23 cellular contexts compared by ENCODE assay signal in genomic region chr15:51098331-51098619, GRCh38. TPM values are rescaled to one million over a fixed set of nuclear protein-coding genes. Genes with fewer than 3 reads are reported as not detected.
A peak's percentile ranks its signal among the peaks of the same experiment; 100 is the strongest.
DNase-seq lines count a peak whose midpoint lies in the region; ATAC-seq, FAIRE-seq and TF ChIP-seq lines count a peak whose summit lies in the region.
"Had no signal": no experiment of that assay in that cellular context is flagged by ENCODE, and none has a peak within 500 bp of the region (broad histone marks: within the 10 kb centered on the region; RNA-seq: fewer than 3 reads in every experiment).

No MANE protein-coding gene starts in this region.

- H3K36me3 ChIP-seq in HepG2 (replicated peaks in 1 of 2; ENCODE audit: control insufficient read depth in 1 of 2, insufficient read depth in 2 of 2, low read length in 2 of 2) (no peaks in the 10 kb centered on the region), right lobe of liver (no peaks in the 10 kb centered on the region), esophagus muscularis mucosa (no peaks in the 10 kb centered on the region), osteoblast (ENCODE audit: insufficient read depth, low read length) (no peaks in the 10 kb centered on the region), vagina (no peaks in the 10 kb centered on the region), heart right ventricle (no peaks in the 10 kb centered on the region)
- H3K36me3 ChIP-seq: BLaER1 treated with 17β-estradiol and CSF1 and Interleukin-3, amounts not matched to agents 10 nM and 100 nM had no signal

- no peak for TF ChIP-seq POLR2A in HepG2 (IDR thresholded peaks at IDR 0.05; ENCODE audit: insufficient read depth in 1 of 2, low read depth in 2 of 2, low read length in 2 of 2)
- TF ChIP-seq POLR2A in right lobe of liver (IDR thresholded peaks at IDR 0.05): no peak
- TF ChIP-seq POLR2A in esophagus muscularis mucosa (IDR thresholded peaks at IDR 0.05; ENCODE audit: low read depth): no peak
- no peak for TF ChIP-seq POLR2A in vagina (IDR thresholded peaks at IDR 0.05)

- FAIRE-seq in HepG2 (lab: Jason Lieb, UNC): no peak
- FAIRE-seq: A204.1, H1, K562 had no signal

- TF ChIP-seq CTCF in HepG2 (CRISPR knock-in tag; IDR thresholded peaks at IDR 0.05) (no peak), right lobe of liver (IDR thresholded peaks at IDR 0.05) (no peak), esophagus muscularis mucosa (IDR thresholded peaks at IDR 0.05) (no peak), osteoblast (IDR thresholded peaks at IDR 0.05; ENCODE audit: extremely low read depth, low read depth, low read length) (no peak), vagina (IDR thresholded peaks at IDR 0.05) (no peak), heart right ventricle (IDR thresholded peaks at IDR 0.05) (no peak), GM20000 (IDR thresholded peaks at IDR 0.05; ENCODE audit: extremely low read depth, missing control alignments) (no peak)

- H3K4me2 ChIP-seq in HepG2 (ENCODE audit: low read depth, low read length) (no peak overlapping the region), osteoblast (ENCODE audit: insufficient read depth, low read length) (peak overlapping the region; percentile 46)

- in situ Hi-C loops in HepG2 (cut with HindIII; ENCODE audit: extremely low pct_ligation_motif_present, low pct_unique_long_range_greater_than_20kb): no loop called here

- TF ChIP-seq EP300 in HepG2 (IDR thresholded peaks at IDR 0.05; ENCODE audit: low read depth in 2 of 2, low read length in 2 of 2) (no peak), HepG2 (CRISPR knock-in tag; IDR thresholded peaks at IDR 0.05; ENCODE audit: borderline replicate concordance) (no peak), esophagus muscularis mucosa (IDR thresholded peaks at IDR 0.05) (no peak)

- no peaks in the 10 kb centered on the region for H3K9me3 ChIP-seq in HepG2 (ENCODE audit: low read length)
- H3K9me3 ChIP-seq in right lobe of liver: no peaks in the 10 kb centered on the region
- no peaks in the 10 kb centered on the region for H3K9me3 ChIP-seq in esophagus muscularis mucosa
- H3K9me3 ChIP-seq in osteoblast (ENCODE audit: low read depth, low read length): no peaks in the 10 kb centered on the region
- H3K9me3 ChIP-seq in vagina: no peaks in the 10 kb centered on the region
- no peaks in the 10 kb centered on the region for H3K9me3 ChIP-seq in heart right ventricle

- no peak for DNase-seq in HepG2 (ENCODE audit: low spot score)
- no peak for DNase-seq in right lobe of liver
- DNase-seq in esophagus muscularis mucosa (ENCODE audit: extremely low spot score): no peak
- no peak for DNase-seq in osteoblast (ENCODE audit: insufficient read length, low spot score, missing footprints)
- DNase-seq in vagina (ENCODE audit: extremely low spot score in 2 of 2): no peak
- no peak for DNase-seq in NCI-H2227 treated with DMSO at 0.1 percent for 48 hours (lab: John Stamatoyannopoulos, UW)
- DNase-seq in heart right ventricle: no peak
- DNase-seq in GM20000 (ENCODE audit: low spot score): no peak
- DNase-seq: AML-193; CD4-positive, alpha-beta T cell; NCI-H1105 treated with DMSO at 0.1 percent for 48 hours; NCI-H146; NCI-H1930; NCI-H2107; NCI-H524 treated with DMSO at 0.1 percent for 48 hours; NCI-H82; NK-92 treated with Interleukin-12 subunit alpha and Interleukin-12 subunit beta, amount 100 ng/mL, for 24 hours had no signal

- POLR2A ChIA-PET in HepG2 (lab: Yijun Ruan, JAX): no interaction called here

- H3K27me3 ChIP-seq in HepG2 (ENCODE audit: control insufficient read depth in 1 of 2, insufficient read depth in 2 of 2, low read length in 2 of 2): no peaks in the 10 kb centered on the region
- H3K27me3 ChIP-seq in right lobe of liver: no peaks in the 10 kb centered on the region
- H3K27me3 ChIP-seq in esophagus muscularis mucosa: no peaks in the 10 kb centered on the region
- peaks cover 16% of the 10 kb centered on the region for H3K27me3 ChIP-seq in osteoblast (ENCODE audit: insufficient read depth, low read length)
- H3K27me3 ChIP-seq in vagina: no peaks in the 10 kb centered on the region
- H3K27me3 ChIP-seq in heart right ventricle: peaks cover 0 to 61% (median 0%) of the 10 kb centered on the region in 7 donors

- WGBS in HepG2 (ENCODE audit: low lambda C conversion rate): 0% methylated on average over 1 of the region's 1 CpG
- WGBS in right lobe of liver (ENCODE audit: insufficient coverage, low coverage, low lambda C conversion rate, missing lambda C conversion rate): 60% methylated on average over 1 of the region's 1 CpG
- WGBS in esophagus muscularis mucosa: 67% methylated on average over 1 of the region's 1 CpG
- 60 to 72% methylated on average over 1 of the region's 1 CpG for WGBS in heart right ventricle, 2 donors

- H3K27ac ChIP-seq in HepG2 (ENCODE audit: extremely low read length, insufficient read depth, low read length) (no peak overlapping the region), right lobe of liver (no peak overlapping the region), esophagus muscularis mucosa (replicated peaks in 1 of 4) (peak overlapping the region in 3 of 4 donors; percentile 23 to 34 (median 32)), osteoblast (ENCODE audit: low read depth, low read length) (no peak overlapping the region), vagina (peak overlapping the region; percentile 5), heart right ventricle (peak overlapping the region in 2 of 10 donors; percentile 28 to 31)

- H3K4me1 ChIP-seq in HepG2 (ENCODE audit: insufficient read depth, low read length) (peaks cover 31% of the 10 kb centered on the region), right lobe of liver (peaks cover 0 to 13% (median 2%) of the 10 kb centered on the region in 4 donors), esophagus muscularis mucosa (peaks cover 15 to 46% (median 35%) of the 10 kb centered on the region in 4 donors), osteoblast (ENCODE audit: insufficient read depth, low read length) (peaks cover 22% of the 10 kb centered on the region), vagina (peaks cover 41% of the 10 kb centered on the region), heart right ventricle (peaks cover 0 to 40% (median 20%) of the 10 kb centered on the region in 9 donors)

- BruUV-seq in HepG2 (replicated peaks; lab: Mats Ljungman, UMichigan): no TSS peak

- no peak for TF ChIP-seq RAD21 in HepG2 (CRISPR knock-in tag; IDR thresholded peaks at IDR 0.05)

- no peak overlapping the region for H3K9ac ChIP-seq in HepG2 (ENCODE audit: insufficient read depth, low read depth, low read length)

- H3K79me2 ChIP-seq in HepG2 (ENCODE audit: insufficient read depth, low read length) (peaks cover 3% of the 10 kb centered on the region), osteoblast (ENCODE audit: insufficient read depth, low read length) (no peaks in the 10 kb centered on the region)

- H3K4me3 ChIP-seq in HepG2 (replicated peaks in 1 of 3; ENCODE audit: insufficient read depth in 1 of 3, low read depth in 2 of 3, low read length in 3 of 3): no peak overlapping the region
- H3K4me3 ChIP-seq in right lobe of liver: no peak overlapping the region
- H3K4me3 ChIP-seq in esophagus muscularis mucosa: no peak overlapping the region
- no peak overlapping the region for H3K4me3 ChIP-seq in osteoblast (ENCODE audit: insufficient read depth, low read length)
- H3K4me3 ChIP-seq in vagina: no peak overlapping the region
- H3K4me3 ChIP-seq in heart right ventricle: no peak overlapping the region
- H3K4me3 ChIP-seq: BLaER1 treated with 17β-estradiol and CSF1 and Interleukin-3, amounts not matched to agents 10 nM and 100 nM; K562 had no signal

- CTCF ChIA-PET in HepG2 (lab: Yijun Ruan, JAX; ENCODE audit: low intra/inter-chr PET ratio, low total read pairs): no interaction called here

- no peak overlapping the region for H2AFZ ChIP-seq in HepG2 (ENCODE audit: low read length)
- H2AFZ ChIP-seq in osteoblast (ENCODE audit: low read length): no peak overlapping the region

- H4K20me1 ChIP-seq in HepG2 (ENCODE audit: insufficient read depth, low read length) (peaks cover 7% of the 10 kb centered on the region), osteoblast (ENCODE audit: insufficient read depth, low read length) (no peaks in the 10 kb centered on the region)

- intact Hi-C loops in HepG2 (cut with micrococcal nuclease; ENCODE audit: unreplicated experiment): no loop called here
- intact Hi-C loops in right lobe of liver (cut with DNase I): no loop called here
- intact Hi-C loops in esophagus muscularis mucosa (cut with DNase I): no loop called here
- intact Hi-C loops in vagina (cut with DNase I): no loop called here
- intact Hi-C loops in heart right ventricle (cut with DNase I): no loop called here

- ATAC-seq in HepG2 (no peak), right lobe of liver (no peak), heart right ventricle (no peak)
- ATAC-seq: K562 had no signal

RNA-seq across cellular contexts. Expression of gene TNFAIP8L3, which starts 3.6 kb away (rescaled TPM):
- total RNA-seq in HepG2 (2016; rRNA removed; fragmentation: Illumina TruSeq; extraction: Trizol) (4.0 and 5.8 TPM in 2 replicates), right lobe of liver (1 to 10 TPM in 3 of 6 experiments, under 1 TPM in 3; 0.49 to 2.0 (median 0.95) TPM), esophagus muscularis mucosa (10 to 100 TPM; 13.4 to 26.4 (median 15.6) TPM), osteoblast (8.3 and 11.2 TPM in 2 replicates), vagina (21.9 TPM), heart right ventricle (1 to 10 TPM; 2.2 to 9.3 (median 3.4) TPM)
- 2.7 and 3.1 TPM in 2 replicates for total RNA-seq in HepG2 (2016; cell fraction: cytosol; rRNA removed; fragmentation: Illumina TruSeq; extraction: Trizol; ENCODE audit: low read depth)
- total RNA-seq in HepG2 (2016; cell fraction: insoluble cytoplasmic fraction; rRNA removed; fragmentation: Illumina TruSeq; extraction: Trizol): 4.7 and 4.8 TPM in 2 replicates
- total RNA-seq in HepG2 (2016; cell fraction: membrane; rRNA removed; fragmentation: Illumina TruSeq; extraction: Trizol): 8.1 and 8.9 TPM in 2 replicates
- 1.4 and 2.5 TPM in 2 replicates for total RNA-seq in HepG2 (2016; cell fraction: nucleus; rRNA removed; fragmentation: Illumina TruSeq; extraction: Trizol)
- polyA plus RNA-seq in HepG2 (2011; rRNA removed) (0.10 and 0.15 TPM in 2 replicates), heart right ventricle (10 to 100 TPM in 1 of 2 donors, 1 to 10 TPM in 1; 1.3 to 14.4 TPM)
- polyA plus RNA-seq in HepG2 (2011; cell fraction: cytosol; rRNA removed): 0.23 and 0.27 TPM in 2 replicates
- 0.08 and 0.10 TPM in 2 replicates for polyA plus RNA-seq in HepG2 (2011; cell fraction: nucleus; rRNA removed)
- polyA plus RNA-seq in HepG2 (2012): 0.57 and 0.70 TPM in 2 replicates
- polyA plus RNA-seq in HepG2 (2016; cell fraction: cytosol; fragmentation: Illumina TruSeq; extraction: Trizol; ENCODE audit: low read depth): 4.8 and 5.5 TPM in 2 replicates
- polyA plus RNA-seq in HepG2 (2016; cell fraction: insoluble cytoplasmic fraction; fragmentation: Illumina TruSeq; extraction: Trizol; ENCODE audit: low read depth): 6.1 and 6.4 TPM in 2 replicates
- polyA plus RNA-seq in HepG2 (2016; cell fraction: membrane; fragmentation: Illumina TruSeq; extraction: Trizol; ENCODE audit: low read depth): 9.3 and 11.0 TPM in 2 replicates
- polyA plus RNA-seq in HepG2 (2016; cell fraction: nucleus; fragmentation: Illumina TruSeq; extraction: Trizol; ENCODE audit: insufficient read depth, low read depth): 4.6 and 5.3 TPM in 2 replicates
- polyA minus RNA-seq in HepG2 (2011; rRNA and poly(A)+ RNA removed; ENCODE audit: low replicate concordance): 0.30 TPM in 1 of 2 replicates, not detected in the other
- polyA minus RNA-seq in HepG2 (2011; cell fraction: cytosol; rRNA and poly(A)+ RNA removed): 0.26 and 0.40 TPM in 2 replicates
- not detected in 2 replicates for polyA minus RNA-seq in HepG2 (2011; cell fraction: nucleus; rRNA and poly(A)+ RNA removed)
- total RNA-seq: CD4-positive, alpha-beta T cell; G401; K562; PC-3 had no signal

Comparison
In these comparisons a context has a peak if more than half of its experiments do, and no peak if none do; other contexts are left out.
1. H3K27ac ChIP-seq: peak in esophagus muscularis mucosa (3 of 4) and vagina (single experiment); none in HepG2 (single experiment), right lobe of liver (0 of 3) and osteoblast (single experiment).